ENCODE assay signal across 20 cellular contexts in genomic region chr4:69800599-69800998, GRCh38. TPM values are rescaled to one million over a fixed set of nuclear protein-coding genes. Genes with fewer than 3 reads are reported as not detected.
DNase-seq lines count a peak whose midpoint lies in the region; ATAC-seq, FAIRE-seq and TF ChIP-seq lines count a peak whose summit lies in the region.
"Had no signal": no experiment of that assay in that cellular context is flagged by ENCODE, and none has a peak within 500 bp of the region (broad histone marks: within the 10 kb centered on the region; RNA-seq: fewer than 3 reads in every experiment).

No MANE protein-coding gene starts in this region.

- no peaks in the 10 kb centered on the region for H3K27me3 ChIP-seq in bronchial epithelial cell (ENCODE audit: control insufficient read depth, insufficient read depth, low read length)
- H3K27me3 ChIP-seq: upper lobe of right lung had no signal

- no peaks in the 10 kb centered on the region for H3K36me3 ChIP-seq in bronchial epithelial cell (ENCODE audit: control insufficient read depth, insufficient read depth, low read length)
- H3K36me3 ChIP-seq: upper lobe of right lung had no signal

- FAIRE-seq in HTR-8/SVneo (lab: Jason Lieb, UNC) (no peak), bronchial epithelial cell (lab: Jason Lieb, UNC) (no peak)

- H3K4me3 ChIP-seq in bronchial epithelial cell (ENCODE audit: low read depth, low read length) = no peak overlapping the region
- H3K4me3 ChIP-seq: upper lobe of right lung had no signal

- TF ChIP-seq CTCF in bronchial epithelial cell (IDR thresholded peaks at IDR 0.05; ENCODE audit: insufficient read depth, low read length, severe bottlenecking) = no peak

- ATAC-seq in HG03135 (IDR thresholded peaks at IDR 0.05; ENCODE audit: unreplicated experiment) = no peak
- ATAC-seq: activated CD4-positive, CD25-positive, alpha-beta regulatory T cell treated with anti-CD3 and anti-CD28 coated beads, Interleukin-2, amount 50 U/mL, for 24 hours; stimulated activated naive CD8-positive, alpha-beta T cell treated with anti-CD3 and anti-CD28 coated beads, Interleukin-15, Interleukin-2, amounts not matched to agents 100 U/mL and 50 U/mL, for 24 hours; T-helper 17 cell; upper lobe of right lung had no signal

- DNase-seq in 8988T (peak; percentile 7), HTR-8/SVneo (ENCODE audit: insufficient read length, low spot score) (peak; percentile 0), bronchial epithelial cell (ENCODE audit: low read depth) (peak; percentile 5), foreskin melanocyte (peak; percentile 15), KG1 (lab: John Stamatoyannopoulos, UW) (no peak), NCI-H146 treated with DMSO at 0.1 percent for 48 hours (lab: John Stamatoyannopoulos, UW; ENCODE audit: unreplicated experiment) (no peak), OCI-M1 (lab: John Stamatoyannopoulos, UW) (no peak)
- DNase-seq: activated effector memory CD4-positive, alpha-beta T cell treated with anti-CD3 and anti-CD28 coated beads, Interleukin-2, amount 50 U/mL, for 16 hours; CD4-positive, alpha-beta memory T cell; effector CD4-positive, alpha-beta T cell; mesendoderm; NCI-H146; SHP77; stimulated activated CD4-positive, alpha-beta T cell treated with anti-CD3 and anti-CD28 coated beads, Interleukin-15, amount 100 ng/mL, for 24 hours; stimulated activated naive CD8-positive, alpha-beta T cell treated with anti-CD3 and anti-CD28 coated beads, Interleukin-15, Interleukin-2, amounts not matched to agents 100 U/mL and 50 U/mL, for 24 hours; T-helper 17 cell; upper lobe of right lung had no signal

RNA-seq across cellular contexts. Expression of gene SULT1B1, which starts 40.2 kb away (rescaled TPM):
- 0.13 and 0.26 TPM in 2 replicates for total RNA-seq in bronchial epithelial cell
- total RNA-seq: renal cortical epithelial cell had no signal

RNA-seq across cellular contexts. Expression of gene SULT1E1, which starts 59.3 kb away (rescaled TPM):
- total RNA-seq in bronchial epithelial cell = 1.1 and 5.5 TPM in 2 replicates
- total RNA-seq: CD4-positive, alpha-beta memory T cell; T-helper 17 cell had no signal

Comparison
In these comparisons a context has a peak if more than half of its experiments do, and no peak if none do; other contexts are left out.
1. DNase-seq: peak in 8988T (single experiment), HTR-8/SVneo (single experiment), bronchial epithelial cell (single experiment) and foreskin melanocyte (single experiment); none in KG1 (single experiment), NCI-H146 treated with DMSO at 0.1 percent for 48 hours (single experiment) and OCI-M1 (single experiment).